14 cellular contexts compared by ENCODE assay signal in the genomic region with DNA sequence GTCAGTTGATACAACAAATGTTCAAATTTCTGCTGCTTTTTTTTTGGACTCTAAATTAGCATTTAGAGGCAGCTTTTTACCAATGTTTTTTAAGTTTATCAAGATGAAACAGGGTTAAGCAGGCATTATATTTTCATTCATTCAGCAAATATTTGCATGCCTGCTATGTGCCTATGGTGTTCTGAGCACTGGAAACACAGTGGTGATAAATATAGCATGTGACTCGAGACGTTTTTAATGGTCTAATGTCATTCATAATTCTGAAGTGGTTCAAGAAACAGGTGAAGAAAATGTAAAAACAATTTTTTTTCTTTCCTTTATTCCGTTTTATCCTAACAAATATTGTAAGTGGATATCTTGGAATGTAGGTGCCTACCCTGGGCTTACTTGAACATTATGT. TPM values are rescaled to one million over a fixed set of nuclear protein-coding genes. Genes with fewer than 3 reads are reported as not detected.
A peak's percentile ranks its signal among the peaks of the same experiment; 100 is the strongest.
DNase-seq lines count a peak whose midpoint lies in the region; ATAC-seq and TF ChIP-seq lines count a peak whose summit lies in the region.
"Had no signal": no experiment of that assay in that cellular context is flagged by ENCODE, and none has a peak within 500 bp of the region (broad histone marks: within the 10 kb centered on the region; RNA-seq: fewer than 3 reads in every experiment).

No MANE protein-coding gene starts in this region.

- ATAC-seq in Right ventricle myocardium inferior, result no peak

- H3K27ac ChIP-seq in left ventricle myocardium inferior (replicated peaks), result peak overlapping the region; percentile 10
- no peak overlapping the region for H3K27ac ChIP-seq in CD8-positive, alpha-beta memory T cell (ENCODE audit: low read depth, low read length)
- H3K27ac ChIP-seq in KOPT-K1 (ENCODE audit: low read depth, low read length, poor library complexity, severe bottlenecking), result peak overlapping the region; percentile 85

- intact Hi-C loops in left ventricle myocardium inferior (cut with micrococcal nuclease) (no loop called here), Right ventricle myocardium inferior (cut with DNase I) (no loop called here)

- DNase-seq in left ventricle myocardium inferior (no peak), Right ventricle myocardium inferior (ENCODE audit: missing footprints) (no peak), OCI-M2 (lab: John Stamatoyannopoulos, UW; ENCODE audit: unreplicated experiment) (no peak), SHP77 treated with DMSO at 0.1 percent for 48 hours (lab: John Stamatoyannopoulos, UW) (no peak)
- no peak for DNase-seq in CD8-positive, alpha-beta memory T cell
- DNase-seq: ACHN; BE2C; C1 segment of cervical spinal cord; Calu3; CD4-positive, CD25-positive, alpha-beta regulatory T cell; DMS 273 treated with DMSO at 0.1 percent for 48 hours; DMS53; H9 had no signal

- TF ChIP-seq CTCF in left ventricle myocardium inferior (IDR thresholded peaks at IDR 0.05; ENCODE audit: borderline replicate concordance), result no peak

- H3K4me3 ChIP-seq in left ventricle myocardium inferior, result no peak overlapping the region
- no peak overlapping the region for H3K4me3 ChIP-seq in CD8-positive, alpha-beta memory T cell (ENCODE audit: low read length)

- H3K36me3 ChIP-seq in left ventricle myocardium inferior (no peaks in the 10 kb centered on the region), KOPT-K1 (ENCODE audit: insufficient read depth, low read length) (no peaks in the 10 kb centered on the region)
- no peaks in the 10 kb centered on the region for H3K36me3 ChIP-seq in CD8-positive, alpha-beta memory T cell (ENCODE audit: insufficient read depth, low read length)
- H3K36me3 ChIP-seq: BE2C had no signal

- peak overlapping the region in 6 of 8 donors; percentile 6 to 82 (median 53) for H3K27ac Mint-ChIP-seq in CD8-positive, alpha-beta memory T cell
- H3K27ac Mint-ChIP-seq: H9 had no signal

- peaks cover 96% of the 10 kb centered on the region for H3K4me1 ChIP-seq in left ventricle myocardium inferior
- peaks cover 84% of the 10 kb centered on the region for H3K4me1 ChIP-seq in CD8-positive, alpha-beta memory T cell (ENCODE audit: insufficient read depth, low read length)
- H3K4me1 ChIP-seq: BE2C had no signal

- CTCF ChIA-PET in CD8-positive, alpha-beta memory T cell (lab: Charles Lee), result interaction anchor here (1.3 kb wide), 1 partner anchor 16 kb away, joined by 3 read pairs; no protein-coding TSS in a partner anchor

- H3K27me3 Mint-ChIP-seq in CD8-positive, alpha-beta memory T cell, result no peaks in the 10 kb centered on the region
- H3K27me3 Mint-ChIP-seq: CD4-positive, CD25-positive, alpha-beta regulatory T cell had no signal

- peak overlapping the region in 1 of 7 donors; percentile 3 for H3K4me3 Mint-ChIP-seq in CD8-positive, alpha-beta memory T cell
- H3K4me3 Mint-ChIP-seq: CD4-positive, CD25-positive, alpha-beta regulatory T cell; H9 had no signal

- H3K36me3 Mint-ChIP-seq in CD8-positive, alpha-beta memory T cell, result no peaks in the 10 kb centered on the region
- H3K36me3 Mint-ChIP-seq: CD4-positive, CD25-positive, alpha-beta regulatory T cell had no signal

- H3K4me1 Mint-ChIP-seq in CD8-positive, alpha-beta memory T cell, result peaks cover 82 to 96% (median 93%) of the 10 kb centered on the region in 3 donors

- no peaks in the 10 kb centered on the region for H3K9me3 Mint-ChIP-seq in CD8-positive, alpha-beta memory T cell
- H3K9me3 Mint-ChIP-seq: CD4-positive, CD25-positive, alpha-beta regulatory T cell; H9 had no signal

- POLR2A ChIA-PET in CD8-positive, alpha-beta memory T cell (lab: Charles Lee), result interaction anchor here (1.2 kb wide), 1 partner anchor 27 kb away, joined by 3 read pairs; the partner anchor contains the start of gene NEK7

- no peaks in the 10 kb centered on the region for H3K9me3 ChIP-seq in left ventricle myocardium inferior (replicated peaks)
- no peaks in the 10 kb centered on the region for H3K9me3 ChIP-seq in CD8-positive, alpha-beta memory T cell (ENCODE audit: low read length)
- H3K9me3 ChIP-seq in KOPT-K1 (ENCODE audit: insufficient read depth, low read length, poor library complexity, severe bottlenecking), result no peaks in the 10 kb centered on the region
- H3K9me3 ChIP-seq: BE2C had no signal

- no peaks in the 10 kb centered on the region for H3K27me3 ChIP-seq in left ventricle myocardium inferior (ENCODE audit: low read depth)
- no peaks in the 10 kb centered on the region for H3K27me3 ChIP-seq in CD8-positive, alpha-beta memory T cell (ENCODE audit: insufficient read depth, low read length, poor library complexity, severe bottlenecking)
- H3K27me3 ChIP-seq: BE2C had no signal

RNA-seq across cellular contexts. Expression of gene NEK7, which starts 26.8 kb away (rescaled TPM):
- total RNA-seq in left ventricle myocardium inferior, result 254 TPM
- 188 TPM for total RNA-seq in Right ventricle myocardium inferior
- 10 to 100 TPM; 64.7 to 68.6 TPM for total RNA-seq in CD8-positive, alpha-beta memory T cell
- polyA plus RNA-seq in CD8-positive, alpha-beta memory T cell, result 80.8 TPM
